In genomic region chr2:780581-780980, GRCh38 we compare ENCODE assay signal across 7 cellular contexts.
"Had no signal": no experiment of that assay in that cellular context is flagged by ENCODE, and none has a peak within 500 bp of the region (broad histone marks: within the 10 kb centered on the region; RNA-seq: fewer than 3 reads in every experiment).

No MANE protein-coding gene starts in this region.

- H3K4me3 Mint-ChIP-seq: H9 had no signal

- H3K27ac ChIP-seq: HL-60 had no signal

- FAIRE-seq: H54, K562 had no signal

- H3K27ac Mint-ChIP-seq: H9 had no signal

- ATAC-seq: K562 had no signal

- DNase-seq: GOT3, H9, HCEC 1CT, IMR-90 had no signal

- H3K4me3 ChIP-seq: K562 had no signal
